20 cellular contexts compared by ENCODE assay signal in genomic region chr9:16245756-16246440, GRCh38.
A peak's percentile ranks its signal among the peaks of the same experiment; 100 is the strongest.
DNase-seq lines count a peak whose midpoint lies in the region; ATAC-seq and TF ChIP-seq lines count a peak whose summit lies in the region.
"Had no signal": no experiment of that assay in that cellular context is flagged by ENCODE, and none has a peak within 500 bp of the region (broad histone marks: within the 10 kb centered on the region; RNA-seq: fewer than 3 reads in every experiment).

No MANE protein-coding gene starts in this region.

- H3K27ac Mint-ChIP-seq in progenitor cell of endocrine pancreas = no peak overlapping the region
- H3K27ac Mint-ChIP-seq: activated T-cell treated with anti-CD3 and anti-CD28 coated beads, Interleukin-2, amount 50 U/mL, for 72 hours; mesothelial cell of epicardium had no signal

- no peak overlapping the region for H3K9ac ChIP-seq in GM23248
- no peak overlapping the region for H3K9ac ChIP-seq in SK-N-SH
- H3K9ac ChIP-seq: BLaER1 had no signal

- H3K27ac ChIP-seq in GM23248 (peak overlapping the region; percentile 70), SK-N-SH (ENCODE audit: low read depth in 2 of 2, low read length in 1 of 2) (peak overlapping the region in 1 of 2 experiments; percentile 36; a peak in 1 of 4 replicates)
- H3K27ac ChIP-seq: BLaER1, neutrophil had no signal

- H3F3A ChIP-seq in GM23248 (ENCODE audit: insufficient read depth) = peaks cover 41% of the 10 kb centered on the region
- H3F3A ChIP-seq in SK-N-SH (replicated peaks; ENCODE audit: insufficient read depth) = no peaks in the 10 kb centered on the region

- no peak for ATAC-seq in GM19035 (IDR thresholded peaks at IDR 0.05; ENCODE audit: unreplicated experiment)
- ATAC-seq: activated T-cell treated with anti-CD3 and anti-CD28 coated beads, Interleukin-2, amount 50 U/mL, for 72 hours had no signal

- TF ChIP-seq CTCF in SK-N-SH (IDR thresholded peaks at IDR 0.05) (no peak), progenitor cell of endocrine pancreas (IDR thresholded peaks at IDR 0.05; ENCODE audit: unreplicated experiment) (no peak), GM20000 (IDR thresholded peaks at IDR 0.05; ENCODE audit: extremely low read depth, missing control alignments) (no peak)

- TF ChIP-seq EP300 in SK-N-SH (IDR thresholded peaks at IDR 0.05; ENCODE audit: borderline replicate concordance in 1 of 2, low read depth in 1 of 2, low read length in 1 of 2) = no peak

- H3K4me3 Mint-ChIP-seq in progenitor cell of endocrine pancreas (ENCODE audit: low read depth) = no peak overlapping the region
- H3K4me3 Mint-ChIP-seq: activated T-cell treated with anti-CD3 and anti-CD28 coated beads, Interleukin-2, amount 50 U/mL, for 72 hours; central memory CD8-positive, alpha-beta T cell; mesothelial cell of epicardium had no signal

- POLR2A ChIA-PET in SK-N-SH (lab: Yijun Ruan, JAX) = no interaction called here

- H3K9me2 ChIP-seq in GM23248 (ENCODE audit: insufficient read depth) (no peaks in the 10 kb centered on the region), SK-N-SH (no peaks in the 10 kb centered on the region)

- H3K4me2 ChIP-seq in GM23248 (ENCODE audit: unreplicated experiment) = peak overlapping the region; percentile 55
- no peak overlapping the region for H3K4me2 ChIP-seq in SK-N-SH
- H3K4me2 ChIP-seq: BLaER1 had no signal

- no peaks in the 10 kb centered on the region for H3K36me3 Mint-ChIP-seq in progenitor cell of endocrine pancreas (ENCODE audit: insufficient read depth)
- H3K36me3 Mint-ChIP-seq: mesothelial cell of epicardium had no signal

- 35 to 56% methylated on average over 1 of the region's 1 CpG for WGBS in GM23248 (ENCODE audit: low coverage in 1 of 2, low lambda C conversion rate in 2 of 2, missing lambda C conversion rate in 2 of 2), 2 experiments
- WGBS in SK-N-SH (ENCODE audit: low lambda C conversion rate) = 67% methylated on average over 1 of the region's 1 CpG

- H3K9me3 ChIP-seq in GM23248 (ENCODE audit: low read depth) = no peaks in the 10 kb centered on the region
- no peaks in the 10 kb centered on the region for H3K9me3 ChIP-seq in SK-N-SH
- H3K9me3 ChIP-seq: heart left ventricle, neutrophil had no signal

- no peaks in the 10 kb centered on the region for H3K79me2 ChIP-seq in GM23248 (ENCODE audit: insufficient read depth)
- no peaks in the 10 kb centered on the region for H3K79me2 ChIP-seq in SK-N-SH (ENCODE audit: insufficient read depth)

- H3K27me3 ChIP-seq in GM23248 (replicated peaks; ENCODE audit: insufficient read depth) (no peaks in the 10 kb centered on the region), SK-N-SH (ENCODE audit: insufficient read depth) (no peaks in the 10 kb centered on the region)
- H3K27me3 ChIP-seq: BLaER1, heart left ventricle, neutrophil had no signal

- H4K20me1 ChIP-seq in GM23248 (ENCODE audit: insufficient read depth) = no peaks in the 10 kb centered on the region
- H4K20me1 ChIP-seq in SK-N-SH (ENCODE audit: insufficient read depth) = no peaks in the 10 kb centered on the region
- H4K20me1 ChIP-seq: BLaER1 had no signal

- no peak for TF ChIP-seq RAD21 in SK-N-SH (IDR thresholded peaks at IDR 0.05; ENCODE audit: low read length)

- H3K9me3 Mint-ChIP-seq in progenitor cell of endocrine pancreas (ENCODE audit: low read depth) = no peaks in the 10 kb centered on the region
- H3K9me3 Mint-ChIP-seq: mesothelial cell of epicardium had no signal

- CTCF ChIA-PET in SK-N-SH (lab: Yijun Ruan, JAX) = interaction anchor here (0.9 to 4.5 kb wide), 3 partner anchors 8 to 18 kb away, joined by 3 to 20 read pairs (median 4); no protein-coding TSS in a partner anchor

- H2AFZ ChIP-seq in GM23248 (0 out of 2 replicates have a peak overlapping the region, but pooled peaks have one; percentile 23), SK-N-SH (ENCODE audit: low read depth) (peak overlapping the region; percentile 12; the same call in 1 of the 2 replicates)

- H3K27me3 Mint-ChIP-seq in progenitor cell of endocrine pancreas = no peaks in the 10 kb centered on the region
- H3K27me3 Mint-ChIP-seq: central memory CD8-positive, alpha-beta T cell had no signal

- peaks cover 13% of the 10 kb centered on the region for H3K4me1 Mint-ChIP-seq in progenitor cell of endocrine pancreas (ENCODE audit: low read depth)
- H3K4me1 Mint-ChIP-seq: central memory CD8-positive, alpha-beta T cell had no signal

- DNase-seq in GM23248 (peak; percentile 51), SK-N-SH (no peak), glomerular visceral epithelial cell (ENCODE audit: extremely low spot score) (peak; percentile 38), skeletal muscle cell (ENCODE audit: low read depth) (peak; percentile 48), NOMO-1 (lab: John Stamatoyannopoulos, UW; ENCODE audit: unreplicated experiment in 2 of 2) (no peak), progenitor cell of endocrine pancreas (ENCODE audit: low spot score, unreplicated experiment) (no peak), GM20000 (ENCODE audit: low spot score) (no peak)
- DNase-seq: activated T-cell treated with anti-CD3 and anti-CD28 coated beads, Interleukin-2, amount 50 U/mL, for 72 hours; heart left ventricle; NCI-H1105; NCI-H2107; NCI-H526 treated with DMSO at 0.1 percent for 48 hours; stimulated activated CD4-positive, alpha-beta T cell treated with anti-CD3 and anti-CD28 coated beads, Interleukin-4, amount 100 ng/mL, for 24 hours; stimulated activated CD8-positive, alpha-beta memory T cell treated with anti-CD3 and anti-CD28 coated beads, Interleukin-4, amount 100 ng/mL, for 48 hours had no signal

- in situ Hi-C loops in GM23248 (cut with MboI) = no loop called here

- no peak overlapping the region for H3K4me3 ChIP-seq in GM23248
- H3K4me3 ChIP-seq in SK-N-SH (ENCODE audit: low read depth in 2 of 2, low read length in 1 of 2) = no peak overlapping the region
- no peak overlapping the region for H3K4me3 ChIP-seq in skeletal muscle cell (ENCODE audit: low read depth, low read length)
- H3K4me3 ChIP-seq: BLaER1, heart left ventricle, skin epidermis had no signal

- H3K4me1 ChIP-seq in GM23248 (ENCODE audit: insufficient read depth) = peaks cover 45% of the 10 kb centered on the region
- peaks cover 0 to 17% of the 10 kb centered on the region in 2 experiments; a peak in 2 of 4 replicates for H3K4me1 ChIP-seq in SK-N-SH (ENCODE audit: control insufficient read depth in 1 of 2, insufficient read depth in 2 of 2, low read depth in 1 of 2, low read length in 1 of 2)

- H3K36me3 ChIP-seq in GM23248 (ENCODE audit: low read depth) (no peaks in the 10 kb centered on the region), SK-N-SH (replicated peaks in 1 of 2; ENCODE audit: control insufficient read depth in 1 of 2, insufficient read depth in 2 of 2, low read length in 1 of 2) (no peaks in the 10 kb centered on the region)
- H3K36me3 ChIP-seq: BLaER1, heart left ventricle, neutrophil had no signal

TF ChIP-seq in SK-N-SH, 30 proteins besides CTCF, POLR2A, EP300 and RAD21:
- peak; percentile 15; the same call in 1 of the 2 replicates for TF ChIP-seq JUND (IDR thresholded peaks at IDR 0.05)
- TF ChIP-seq REST (IDR thresholded peaks at IDR 0.05; ENCODE audit: low read depth, low read length) = no peak
- no peak for TF ChIP-seq FOXJ3 (CRISPR knock-in tag; IDR thresholded peaks at IDR 0.05)
- 0 out of 2 replicates have a peak, but pooled peaks have one; percentile 11 for TF ChIP-seq RXRA (IDR thresholded peaks at IDR 0.05; ENCODE audit: borderline replicate concordance, low read depth)
- TF ChIP-seq PBX3 (IDR thresholded peaks at IDR 0.05) = peak; percentile 4; the same call in 1 of the 2 replicates
- TF ChIP-seq NFIC (IDR thresholded peaks at IDR 0.05; ENCODE audit: borderline replicate concordance) = peak; percentile 20; the same call in 1 of the 2 replicates

Comparison
In these comparisons a context has a peak if more than half of its experiments do, and no peak if none do; other contexts are left out.
1. DNase-seq: peak in GM23248 (single experiment), glomerular visceral epithelial cell (single experiment) and skeletal muscle cell (single experiment); none in SK-N-SH (single experiment), NOMO-1 (0 of 2), progenitor cell of endocrine pancreas (single experiment) and GM20000 (single experiment).